Comparison of ENCODE assay signal across 5 cellular contexts in the genomic region with DNA sequence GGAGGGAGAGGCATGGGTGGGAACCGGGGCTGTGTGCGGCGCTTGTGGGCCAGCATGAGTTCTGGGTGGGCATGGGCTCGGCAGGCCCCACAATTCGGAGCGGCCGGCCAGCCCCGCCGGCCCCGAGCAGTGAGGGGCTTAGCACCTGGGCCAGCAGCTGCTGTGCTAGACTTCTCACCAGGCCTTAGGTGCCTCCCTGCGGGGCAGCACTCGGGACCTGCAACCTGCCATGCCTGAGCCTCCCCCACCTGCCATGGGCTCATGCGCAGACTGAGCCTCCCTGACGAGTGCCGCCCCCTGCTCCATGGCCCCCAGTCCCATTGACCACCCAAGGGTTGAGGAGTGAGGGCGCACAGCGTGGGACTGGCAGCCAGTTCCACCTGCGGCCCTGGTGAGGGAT.
"Had no signal": no experiment of that assay in that cellular context is flagged by ENCODE, and none has a peak within 500 bp of the region (broad histone marks: within the 10 kb centered on the region; RNA-seq: fewer than 3 reads in every experiment).

No MANE protein-coding gene starts in this region.

- ATAC-seq: GM23338, K562 had no signal

- H3K4me3 Mint-ChIP-seq: GM23338, H9 had no signal

- H3K27ac Mint-ChIP-seq: GM23338, H9 had no signal

- H3K4me3 ChIP-seq: GM23338, K562 had no signal

- DNase-seq: H9, HCEC 1CT, IMR-90 had no signal
